In the genomic region with DNA sequence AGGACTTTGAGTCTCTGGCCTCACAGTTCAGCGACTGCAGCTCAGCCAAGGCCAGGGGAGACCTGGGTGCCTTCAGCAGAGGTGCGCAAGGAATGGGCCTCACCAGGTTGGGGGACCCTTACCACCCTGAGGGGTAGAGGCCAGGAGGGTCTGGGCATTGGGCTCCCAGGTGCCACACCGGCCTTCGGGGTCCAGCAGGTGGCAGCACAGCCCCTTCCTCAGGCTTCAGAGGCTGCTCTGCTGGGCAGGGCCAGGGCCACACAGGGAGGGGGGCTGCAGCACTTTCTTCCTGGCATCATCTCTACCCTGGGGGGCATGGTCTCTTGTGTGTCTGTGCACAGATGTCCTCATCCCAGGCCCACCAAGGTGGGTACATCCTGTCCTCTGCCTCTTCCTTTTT, we compare ENCODE assay signal across 8 cellular contexts. TPM values are rescaled to one million over a fixed set of nuclear protein-coding genes. Genes with fewer than 3 reads are reported as not detected.
DNase-seq lines count a peak whose midpoint lies in the region; ATAC-seq and TF ChIP-seq lines count a peak whose summit lies in the region.

No MANE protein-coding gene starts in this region.

- H3K9ac ChIP-seq in mesendoderm (ENCODE audit: low read length): no peak overlapping the region

- TF ChIP-seq POLR2A in NB4 (IDR thresholded peaks at IDR 0.05; ENCODE audit: extremely low read depth, insufficient read length) (no peak), transverse colon (IDR thresholded peaks at IDR 0.05) (no peak)

- H4K8ac ChIP-seq in mesendoderm (ENCODE audit: low read depth, low read length): no peak overlapping the region

- no peak overlapping the region for H2AK5ac ChIP-seq in mesendoderm (ENCODE audit: low read length)

- no peak overlapping the region for H3K4me2 ChIP-seq in mesendoderm (ENCODE audit: low read length)

- H2BK15ac ChIP-seq in mesendoderm (replicated peaks; ENCODE audit: low read depth): no peak overlapping the region

- H2BK5ac ChIP-seq in mesendoderm (ENCODE audit: low read length): no peak overlapping the region

- H2BK120ac ChIP-seq in mesendoderm (ENCODE audit: low read depth, low read length): no peak overlapping the region

- no peaks in the 10 kb centered on the region for H3K9me3 ChIP-seq in transverse colon

- H3K9me3 Mint-ChIP-seq in activated naive CD8-positive, alpha-beta T cell treated with anti-CD3 and anti-CD28 coated beads, Interleukin-2, amount 50 U/mL, for 24 hours: no peaks in the 10 kb centered on the region

- H3K4me1 ChIP-seq in mesendoderm (ENCODE audit: control insufficient read depth, low read depth, low read length) (no peaks in the 10 kb centered on the region), transverse colon (peaks cover 0 to 8% (median 2%) of the 10 kb centered on the region in 4 donors)

- H3K27me3 Mint-ChIP-seq in activated naive CD8-positive, alpha-beta T cell treated with anti-CD3 and anti-CD28 coated beads, Interleukin-2, amount 50 U/mL, for 24 hours: no peaks in the 10 kb centered on the region

- H3K27me3 ChIP-seq in mesendoderm (ENCODE audit: insufficient read depth, low read length, poor library complexity) (no peaks in the 10 kb centered on the region), transverse colon (no peaks in the 10 kb centered on the region)

- H3K4me3 ChIP-seq in NB4 (ENCODE audit: low read depth, low read length) (no peak overlapping the region), mesendoderm (ENCODE audit: low read length) (no peak overlapping the region), transverse colon (no peak overlapping the region)

- H3K79me2 ChIP-seq in mesendoderm (ENCODE audit: control insufficient read depth, insufficient read depth, low read length): no peaks in the 10 kb centered on the region

- no peak overlapping the region for H3K56ac ChIP-seq in mesendoderm (ENCODE audit: low read length)

- no peak overlapping the region for H4K5ac ChIP-seq in mesendoderm (ENCODE audit: low read length)

- in situ Hi-C loops in transverse colon (cut with MboI; ENCODE audit: low pct_ligation_motif_present in 1 of 4, low pct_unique_long_range_greater_than_20kb in 1 of 4, low sequenced_read_pairs in 3 of 4): no loop called here

- no peak overlapping the region for H3K27ac Mint-ChIP-seq in activated naive CD8-positive, alpha-beta T cell treated with anti-CD3 and anti-CD28 coated beads, Interleukin-2, amount 50 U/mL, for 24 hours

- no peak overlapping the region for H3K4ac ChIP-seq in mesendoderm (ENCODE audit: low read depth, low read length)

- no peak overlapping the region for H3K23ac ChIP-seq in mesendoderm (ENCODE audit: low read length)

- H3K79me1 ChIP-seq in mesendoderm (ENCODE audit: low read length): no peaks in the 10 kb centered on the region

- H3K4me3 Mint-ChIP-seq in activated naive CD8-positive, alpha-beta T cell treated with anti-CD3 and anti-CD28 coated beads, Interleukin-2, amount 50 U/mL, for 24 hours: no peak overlapping the region

- ATAC-seq in activated naive CD8-positive, alpha-beta T cell treated with anti-CD3 and anti-CD28 coated beads, Interleukin-2, amount 50 U/mL, for 24 hours: peak; percentile 15
- ATAC-seq in HG03135 (IDR thresholded peaks at IDR 0.05; ENCODE audit: unreplicated experiment): no peak

- H3K36me3 ChIP-seq in mesendoderm (ENCODE audit: control insufficient read depth, insufficient read depth, low read length) (no peaks in the 10 kb centered on the region), transverse colon (peaks cover 0 to 16% (median 4%) of the 10 kb centered on the region in 4 donors)

- H3K18ac ChIP-seq in mesendoderm (ENCODE audit: low read length): no peak overlapping the region

- H3K4me1 Mint-ChIP-seq in activated naive CD8-positive, alpha-beta T cell treated with anti-CD3 and anti-CD28 coated beads, Interleukin-2, amount 50 U/mL, for 24 hours: peaks cover 20% of the 10 kb centered on the region

- DNase-seq in D341Med (ENCODE audit: low spot score): peak; percentile 82
- DNase-seq in NB4 (ENCODE audit: low read depth): peak; percentile 48
- DNase-seq in activated naive CD8-positive, alpha-beta T cell treated with anti-CD3 and anti-CD28 coated beads, Interleukin-2, amount 50 U/mL, for 24 hours: peak; percentile 39
- peak; percentile 42 for DNase-seq in mesendoderm
- no peak for DNase-seq in COR-L47 (lab: John Stamatoyannopoulos, UW)
- no peak for DNase-seq in transverse colon
- DNase-seq in NCI-H446 (lab: John Stamatoyannopoulos, UW): no peak

- peak; percentile 82 for TF ChIP-seq CTCF in NB4 (IDR thresholded peaks at IDR 0.05; ENCODE audit: low read depth, low read length)
- TF ChIP-seq CTCF in transverse colon (IDR thresholded peaks at IDR 0.05): peak in 2 of 5 experiments; percentile 18

- H3K27ac ChIP-seq in mesendoderm (ENCODE audit: low read depth, low read length) (no peak overlapping the region), transverse colon (no peak overlapping the region)

- peaks cover 18% of the 10 kb centered on the region for H3K36me3 Mint-ChIP-seq in activated naive CD8-positive, alpha-beta T cell treated with anti-CD3 and anti-CD28 coated beads, Interleukin-2, amount 50 U/mL, for 24 hours (ENCODE audit: low read depth)

- no CpG with 5 or more reads among the region's 4 CpGs for WGBS in mesendoderm (ENCODE audit: extremely low coverage, insufficient coverage, low lambda C conversion rate)
- 88% methylated on average over 4 of the region's 4 CpGs; no CpG with 5 or more reads in 1 of the 2 donors for WGBS in transverse colon (ENCODE audit: low coverage in 1 of 2), 2 donors

- no peak for TF ChIP-seq EP300 in transverse colon (IDR thresholded peaks at IDR 0.05; ENCODE audit: low read depth)

- intact Hi-C loops in transverse colon (cut with DNase I; ENCODE audit: low total_unique reads): no loop called here

RNA-seq across cellular contexts. Expression of gene PIN1, which starts 12.9 kb away (rescaled TPM):
- polyA plus RNA-seq in mesendoderm (2013, experiment 1 of 2): 58.6 TPM
- polyA plus RNA-seq in mesendoderm (2013, experiment 2 of 2): 60.9 TPM
- total RNA-seq in transverse colon: 10 to 100 TPM; 22.9 to 82.5 (median 43.7) TPM

RNA-seq across cellular contexts. Expression of gene UBL5, which starts 20.3 kb away (rescaled TPM):
- 348 TPM for polyA plus RNA-seq in mesendoderm (2013, experiment 1 of 2)
- polyA plus RNA-seq in mesendoderm (2013, experiment 2 of 2): 352 TPM
- 100 to 1,000 TPM in 3 of 4 donors, 10 to 100 TPM in 1; 61.0 to 563 (median 249) TPM for total RNA-seq in transverse colon

RNA-seq across cellular contexts. Expression of gene FBXL12, which starts 29.2 kb away (rescaled TPM):
- 22.9 TPM for polyA plus RNA-seq in mesendoderm (2013, experiment 1 of 2)
- 23.8 TPM for polyA plus RNA-seq in mesendoderm (2013, experiment 2 of 2)
- total RNA-seq in transverse colon: 100 to 1,000 TPM in 2 of 4 donors, 10 to 100 TPM in 2; 32.9 to 184 (median 83.1) TPM

Comparison
In these comparisons a context has a peak if more than half of its experiments do, and no peak if none do; other contexts are left out.
1. DNase-seq: peak in D341Med (single experiment), NB4 (single experiment), activated naive CD8-positive, alpha-beta T cell treated with anti-CD3 and anti-CD28 coated beads, Interleukin-2, amount 50 U/mL, for 24 hours (single experiment) and mesendoderm (single experiment); none in COR-L47 (single experiment), transverse colon (single experiment) and NCI-H446 (0 of 2).